Comparison of ENCODE assay signal across 12 cellular contexts in the genomic region with DNA sequence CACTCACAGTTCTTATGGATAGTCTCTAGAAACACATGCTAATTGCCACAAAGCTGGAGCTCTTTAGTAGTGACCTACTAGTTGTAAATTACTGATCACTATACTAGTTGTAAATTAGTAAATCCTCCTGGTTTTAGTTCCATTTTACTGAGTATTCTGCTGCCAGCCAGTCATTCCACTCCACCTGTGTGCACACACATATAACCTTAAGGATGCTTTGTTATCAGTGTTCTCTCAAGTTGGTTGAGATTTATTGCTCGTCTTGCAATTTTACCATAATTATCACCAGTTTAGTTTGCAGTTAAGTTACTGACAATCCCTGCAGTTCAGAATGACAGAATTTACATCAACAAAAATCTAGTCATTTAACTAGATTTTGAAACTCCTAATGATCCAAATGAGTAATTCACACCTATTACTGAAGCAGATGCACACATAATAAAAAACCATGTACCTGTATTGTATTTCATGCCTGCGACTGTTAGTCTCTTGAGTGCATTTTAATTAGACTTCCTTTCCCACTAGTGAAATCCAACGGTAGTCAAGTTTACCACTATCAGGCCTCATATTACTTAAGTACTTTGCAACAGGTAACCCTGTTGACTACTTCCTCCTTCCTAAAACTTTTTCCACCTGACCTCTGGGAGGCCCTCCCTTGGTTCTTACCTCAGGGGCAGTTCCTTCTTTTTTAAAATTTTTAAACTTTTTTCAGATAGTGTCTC. TPM values are rescaled to one million over a fixed set of nuclear protein-coding genes. Genes with fewer than 3 reads are reported as not detected.
DNase-seq lines count a peak whose midpoint lies in the region; ATAC-seq and TF ChIP-seq lines count a peak whose summit lies in the region.
"Had no signal": no experiment of that assay in that cellular context is flagged by ENCODE, and none has a peak within 500 bp of the region (broad histone marks: within the 10 kb centered on the region; RNA-seq: fewer than 3 reads in every experiment).

No MANE protein-coding gene starts in this region.

- H3K27me3 ChIP-seq in BLaER1 treated with 17β-estradiol and CSF1 and Interleukin-3, amounts not matched to agents 10 nM and 100 nM, result no peaks in the 10 kb centered on the region
- H3K27me3 ChIP-seq in ascending aorta, result no peaks in the 10 kb centered on the region

- H3K27me3 Mint-ChIP-seq in Calu3 (ENCODE audit: unreplicated experiment), result no peaks in the 10 kb centered on the region
- peaks cover 0 to 23% (median 0%) of the 10 kb centered on the region in 3 donors for H3K27me3 Mint-ChIP-seq in immature natural killer cell (ENCODE audit: low read depth in 3 of 3)

- DNase-seq in Calu3 (no peak), immature natural killer cell (no peak), ascending aorta (ENCODE audit: low spot score in 2 of 2) (no peak)
- DNase-seq: activated T-cell treated with anti-CD3 and anti-CD28 coated beads, Interleukin-2, amount 50 U/mL, for 48 hours; dermis blood vessel endothelial cell; GDM1; NCI-H226; substantia nigra had no signal

- H3K9me3 ChIP-seq in BLaER1 treated with 17β-estradiol and CSF1 and Interleukin-3, amounts not matched to agents 10 nM and 100 nM (replicated peaks in 1 of 11), result no peaks in the 10 kb centered on the region
- H3K9me3 ChIP-seq in ascending aorta, result no peaks in the 10 kb centered on the region

- H3K4me3 Mint-ChIP-seq in Calu3 (ENCODE audit: low read depth, unreplicated experiment), result no peak overlapping the region
- peak overlapping the region in 4 of 5 donors; percentile 31 to 58 (median 44) for H3K4me3 Mint-ChIP-seq in immature natural killer cell

- H3K27ac Mint-ChIP-seq in Calu3 (ENCODE audit: unreplicated experiment) (peak overlapping the region; percentile 71), immature natural killer cell (peak overlapping the region; percentile 71 to 85 (median 80))

- H3K4me3 ChIP-seq in BLaER1 treated with 17β-estradiol and CSF1 and Interleukin-3, amounts not matched to agents 10 nM and 100 nM, result peak overlapping the region in 6 of 10 experiments; percentile 4 to 95 (median 86); a peak in 10 of 20 replicates
- no peak overlapping the region for H3K4me3 ChIP-seq in ascending aorta

- H4K20me1 ChIP-seq in BLaER1 treated with 17β-estradiol and CSF1 and Interleukin-3, amounts not matched to agents 10 nM and 100 nM, result peaks cover 49 to 68% (median 56%) of the 10 kb centered on the region in 11 experiments

- no TSS peak for BruUV-seq in Calu3 (replicated peaks; lab: Mats Ljungman, UMichigan)

- peak overlapping the region in 10 of 11 experiments; percentile 56 to 100 (median 88); a peak in 19 of 22 replicates for H3K27ac ChIP-seq in BLaER1 treated with 17β-estradiol and CSF1 and Interleukin-3, amounts not matched to agents 10 nM and 100 nM
- H3K27ac ChIP-seq in ascending aorta, result peak overlapping the region in 1 of 2 donors; percentile 53

- ATAC-seq in HG03039 (IDR thresholded peaks at IDR 0.05; ENCODE audit: unreplicated experiment) (no peak), GM19463 (IDR thresholded peaks at IDR 0.05; ENCODE audit: unreplicated experiment) (no peak)

- CTCF ChIA-PET in Calu3 (lab: Charles Lee), result no interaction called here

- peaks cover 98 to 100% (median 100%) of the 10 kb centered on the region in 10 experiments for H3K4me1 ChIP-seq in BLaER1 treated with 17β-estradiol and CSF1 and Interleukin-3, amounts not matched to agents 10 nM and 100 nM
- H3K4me1 ChIP-seq in ascending aorta, result peaks cover 15 to 66% of the 10 kb centered on the region in 2 donors

- H3K9ac ChIP-seq in BLaER1 treated with 17β-estradiol and CSF1 and Interleukin-3, amounts not matched to agents 10 nM and 100 nM, result peak overlapping the region in 9 of 11 experiments; percentile 7 to 100 (median 99); a peak in 16 of 22 replicates

- H3K36me3 ChIP-seq in BLaER1 treated with 17β-estradiol and CSF1 and Interleukin-3, amounts not matched to agents 10 nM and 100 nM, result peaks cover 33 to 57% (median 52%) of the 10 kb centered on the region in 11 experiments
- H3K36me3 ChIP-seq in ascending aorta, result peaks cover 28 to 48% of the 10 kb centered on the region in 2 donors

- peak overlapping the region; percentile 91 to 97 (median 93) for H3K4me2 ChIP-seq in BLaER1 treated with 17β-estradiol and CSF1 and Interleukin-3, amounts not matched to agents 10 nM and 100 nM

- intact Hi-C loops in Calu3 (cut with micrococcal nuclease; ENCODE audit: unreplicated experiment), result loop anchor here (5.0 kb wide), 1 partner anchor 59 kb away; no protein-coding TSS in a partner anchor
- intact Hi-C loops in ascending aorta (cut with DNase I), result no loop called here

- TF ChIP-seq CTCF in Calu3 (IDR thresholded peaks at IDR 0.05; ENCODE audit: unreplicated experiment), result no peak
- TF ChIP-seq CTCF in ascending aorta (IDR thresholded peaks at IDR 0.05), result no peak

- no peaks in the 10 kb centered on the region for H3K9me3 Mint-ChIP-seq in Calu3 (ENCODE audit: low read depth, unreplicated experiment)
- no peaks in the 10 kb centered on the region for H3K9me3 Mint-ChIP-seq in immature natural killer cell

- H3K36me3 Mint-ChIP-seq in Calu3 (ENCODE audit: insufficient read depth, unreplicated experiment) (peaks cover 82% of the 10 kb centered on the region), immature natural killer cell (peaks cover 8 to 23% (median 13%) of the 10 kb centered on the region in 3 donors)

- H3K4me1 Mint-ChIP-seq in Calu3 (ENCODE audit: low read depth, unreplicated experiment), result peaks cover 70% of the 10 kb centered on the region
- peaks cover 88 to 89% of the 10 kb centered on the region in 2 donors for H3K4me1 Mint-ChIP-seq in immature natural killer cell

TF ChIP-seq in PFSK-1, 5 proteins besides CTCF, POLR2A, EP300 and RAD21:
- TF ChIP-seq, protein P1, sequence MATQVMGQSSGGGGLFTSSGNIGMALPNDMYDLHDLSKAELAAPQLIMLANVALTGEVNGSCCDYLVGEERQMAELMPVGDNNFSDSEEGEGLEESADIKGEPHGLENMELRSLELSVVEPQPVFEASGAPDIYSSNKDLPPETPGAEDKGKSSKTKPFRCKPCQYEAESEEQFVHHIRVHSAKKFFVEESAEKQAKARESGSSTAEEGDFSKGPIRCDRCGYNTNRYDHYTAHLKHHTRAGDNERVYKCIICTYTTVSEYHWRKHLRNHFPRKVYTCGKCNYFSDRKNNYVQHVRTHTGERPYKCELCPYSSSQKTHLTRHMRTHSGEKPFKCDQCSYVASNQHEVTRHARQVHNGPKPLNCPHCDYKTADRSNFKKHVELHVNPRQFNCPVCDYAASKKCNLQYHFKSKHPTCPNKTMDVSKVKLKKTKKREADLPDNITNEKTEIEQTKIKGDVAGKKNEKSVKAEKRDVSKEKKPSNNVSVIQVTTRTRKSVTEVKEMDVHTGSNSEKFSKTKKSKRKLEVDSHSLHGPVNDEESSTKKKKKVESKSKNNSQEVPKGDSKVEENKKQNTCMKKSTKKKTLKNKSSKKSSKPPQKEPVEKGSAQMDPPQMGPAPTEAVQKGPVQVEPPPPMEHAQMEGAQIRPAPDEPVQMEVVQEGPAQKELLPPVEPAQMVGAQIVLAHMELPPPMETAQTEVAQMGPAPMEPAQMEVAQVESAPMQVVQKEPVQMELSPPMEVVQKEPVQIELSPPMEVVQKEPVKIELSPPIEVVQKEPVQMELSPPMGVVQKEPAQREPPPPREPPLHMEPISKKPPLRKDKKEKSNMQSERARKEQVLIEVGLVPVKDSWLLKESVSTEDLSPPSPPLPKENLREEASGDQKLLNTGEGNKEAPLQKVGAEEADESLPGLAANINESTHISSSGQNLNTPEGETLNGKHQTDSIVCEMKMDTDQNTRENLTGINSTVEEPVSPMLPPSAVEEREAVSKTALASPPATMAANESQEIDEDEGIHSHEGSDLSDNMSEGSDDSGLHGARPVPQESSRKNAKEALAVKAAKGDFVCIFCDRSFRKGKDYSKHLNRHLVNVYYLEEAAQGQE (IDR thresholded peaks at IDR 0.05; ENCODE audit: insufficient read depth in 1 of 2, low read depth in 2 of 2, low read length in 2 of 2), result no peak
- peak; percentile 2; the same call in 1 of the 2 replicates for TF ChIP-seq POLR2AphosphoS5 (IDR thresholded peaks at IDR 0.05; ENCODE audit: low read depth, low read length)

RNA-seq across cellular contexts. Expression of a gene that starts 7.6 kb away (rescaled TPM):
- 1,364 and 1,652 TPM in 2 replicates for total RNA-seq in Calu3 (2022)
- polyA plus RNA-seq in PFSK-1 (2012; ENCODE audit: insufficient read length, low read depth), result 3,387 TPM
- polyA plus RNA-seq in immature natural killer cell, result 1,000 to 10,000 TPM; 1,111 to 3,245 (median 1,774) TPM
- total RNA-seq in ascending aorta, result 2,079 TPM

Comparison
In these comparisons a context has a peak if more than half of its experiments do, and no peak if none do; other contexts are left out.
1. H3K4me3 ChIP-seq: peak in BLaER1 treated with 17β-estradiol and CSF1 and Interleukin-3, amounts not matched to agents 10 nM and 100 nM (6 of 10); none in ascending aorta (0 of 2).